ENCODE assay signal across 25 cellular contexts in genomic region chr3:10435850-10436249, GRCh38.
"Had no signal": no experiment of that assay in that cellular context is flagged by ENCODE, and none has a peak within 500 bp of the region (broad histone marks: within the 10 kb centered on the region; RNA-seq: fewer than 3 reads in every experiment).

No MANE protein-coding gene starts in this region.

- H3K27ac ChIP-seq: cardiac muscle cell had no signal

- FAIRE-seq: colon, RCC 7860, TTC549 had no signal

- H3K27me3 ChIP-seq: brain microvascular endothelial cell, cardiac muscle cell had no signal

- DNase-seq: activated CD4-positive, alpha-beta memory T cell treated with anti-CD3 and anti-CD28 coated beads for 36 hours; activated CD4-positive, alpha-beta T cell treated with anti-CD3 and anti-CD28 coated beads, Interleukin-2, amount 10 ng/mL, durations not matched to agents 7 days and 5 days; activated CD4-positive, CD25-positive, alpha-beta regulatory T cell; activated CD8-positive, alpha-beta memory T cell treated with anti-CD3 and anti-CD28 coated beads for 24 hours; activated gamma-delta T cell treated with Interleukin-2 at 50 U/mL for 16 hours; activated naive CD4-positive, alpha-beta T cell treated with anti-CD3 and anti-CD28 coated beads, Interleukin-2, amount 10 ng/mL, durations not matched to agents 7 days and 5 days; activated naive CD8-positive, alpha-beta T cell treated with anti-CD3 and anti-CD28 coated beads for 36 hours; activated T-cell treated with anti-CD3 and anti-CD28 coated beads, Interleukin-2, amount 50 U/mL, for 72 hours; brain microvascular endothelial cell; cerebellar nuclear complex; MM.1S; NCI-H1105; NCI-H1436; NCI-H1694 treated with DMSO at 0.1 percent for 48 hours; NCI-H2029 treated with DMSO at 0.1 percent for 48 hours; NCI-H510A treated with DMSO at 0.1 percent for 48 hours; NCI-H69; PC-3; SHP77; T-helper 2 cell; T1000 had no signal

- H3K36me3 ChIP-seq: brain microvascular endothelial cell, cardiac muscle cell had no signal

- H3K4me3 ChIP-seq: cardiac muscle cell had no signal

- ATAC-seq: activated T-cell treated with anti-CD3 and anti-CD28 coated beads, Interleukin-2, amount 50 U/mL, for 72 hours; PC-3 had no signal
